8 cellular contexts compared by ENCODE assay signal in genomic region chr6:42746452-42747400, GRCh38. TPM values are rescaled to one million over a fixed set of nuclear protein-coding genes. Genes with fewer than 3 reads are reported as not detected.
DNase-seq lines count a peak whose midpoint lies in the region; ATAC-seq and TF ChIP-seq lines count a peak whose summit lies in the region.

No MANE protein-coding gene starts in this region.

- intact Hi-C loops in CD4-positive, alpha-beta T cell (cut with DNase I, micrococcal nuclease) = loop anchor here (1.0 to 10.0 kb wide), 6 partner anchors 20 to 133 kb away; partner anchors contain the start of genes RPL7L1 (in 2 of the 2) and BICRAL (in 1 of the 2)

- no peaks in the 10 kb centered on the region for H3K27me3 Mint-ChIP-seq in CD4-positive, alpha-beta T cell
- no peaks in the 10 kb centered on the region for H3K27me3 Mint-ChIP-seq in memory B cell

- peak; percentile 69 to 82 (median 78) for DNase-seq in CD4-positive, alpha-beta T cell
- DNase-seq in HL-60 (ENCODE audit: low read depth in 1 of 2, low spot score in 1 of 2) = peak; percentile 54 to 79
- peak; percentile 82 to 87 for DNase-seq in NOMO-1 (lab: John Stamatoyannopoulos, UW; ENCODE audit: unreplicated experiment in 2 of 2)
- peak; percentile 50 for DNase-seq in activated CD8-positive, alpha-beta memory T cell treated with anti-CD3 and anti-CD28 coated beads for 4 hours (ENCODE audit: low read depth in 2 of 2)
- peak; percentile 58 to 71 (median 70) for DNase-seq in effector memory CD4-positive, alpha-beta T cell
- DNase-seq in memory B cell (ENCODE audit: low spot score in 2 of 2) = peak; percentile 72 to 76
- DNase-seq in stimulated activated CD4-positive, alpha-beta T cell treated with anti-CD3 and anti-CD28 coated beads, TNF-alpha, amount 100 ng/mL, for 48 hours (ENCODE audit: low read depth in 3 of 3) = peak; percentile 58 to 82 (median 77)

- peaks cover 20% of the 10 kb centered on the region for H3K4me1 ChIP-seq in effector memory CD4-positive, alpha-beta T cell (ENCODE audit: control insufficient read depth, insufficient read depth, low read length, poor library complexity, severe bottlenecking)

- no peak for TF ChIP-seq CTCF in CD4-positive, alpha-beta T cell (IDR thresholded peaks at IDR 0.05)
- no peak for TF ChIP-seq CTCF in HL-60 (IDR thresholded peaks at IDR 0.05; ENCODE audit: insufficient read depth, low read length)

- H3K27me3 ChIP-seq in CD4-positive, alpha-beta T cell (ENCODE audit: control insufficient read depth, insufficient read depth, low read length) = no peaks in the 10 kb centered on the region
- no peaks in the 10 kb centered on the region for H3K27me3 ChIP-seq in HL-60 (ENCODE audit: insufficient read depth, poor library complexity, severe bottlenecking)
- H3K27me3 ChIP-seq in effector memory CD4-positive, alpha-beta T cell (replicated peaks; ENCODE audit: control insufficient read depth, insufficient read depth, low read length, poor library complexity, severe bottlenecking) = no peaks in the 10 kb centered on the region

- peak overlapping the region; percentile 76 for H3K4me3 ChIP-seq in HL-60 (replicated peaks; ENCODE audit: insufficient read depth, low read length)
- peak overlapping the region; percentile 63 for H3K4me3 ChIP-seq in effector memory CD4-positive, alpha-beta T cell (ENCODE audit: insufficient read depth, low read depth, low read length, poor library complexity, severe bottlenecking)

- H3K27ac ChIP-seq in CD4-positive, alpha-beta T cell (ENCODE audit: low read depth, low read length) = peak overlapping the region; percentile 83
- H3K27ac ChIP-seq in HL-60 (replicated peaks) = peak overlapping the region; percentile 98
- H3K27ac ChIP-seq in effector memory CD4-positive, alpha-beta T cell (ENCODE audit: insufficient read depth, low read length, poor library complexity, severe bottlenecking) = peak overlapping the region; percentile 86

- POLR2A ChIA-PET in CD4-positive, alpha-beta T cell (lab: Charles Lee) = interaction anchor here (0.5 to 13.7 kb wide), 44 partner anchors 9 to 1675 kb away, joined by 3 to 1427 read pairs (median 8); partner anchors contain the start of genes BICRAL, CNPY3, CUL7 and DNPH1

- CTCF ChIA-PET in CD4-positive, alpha-beta T cell (lab: Charles Lee) = interaction anchor here (0.7 to 4.4 kb wide), 8 partner anchors 8 to 133 kb away, joined by 3 to 23 read pairs (median 6); partner anchors contain the start of gene RPL7L1

- ATAC-seq in CD4-positive, alpha-beta T cell (ENCODE audit: poor library complexity) = peak; percentile 22
- ATAC-seq in GM19452 (IDR thresholded peaks at IDR 0.05; ENCODE audit: unreplicated experiment) (peak; percentile 43), memory B cell (ENCODE audit: low read depth) (peak; percentile 55)

- H3K36me3 Mint-ChIP-seq in CD4-positive, alpha-beta T cell (ENCODE audit: low read depth) = peaks cover 40% of the 10 kb centered on the region
- H3K36me3 Mint-ChIP-seq in memory B cell = peaks cover 8% of the 10 kb centered on the region

- H3K9me3 Mint-ChIP-seq in CD4-positive, alpha-beta T cell = peaks cover 8% of the 10 kb centered on the region
- no peaks in the 10 kb centered on the region for H3K9me3 Mint-ChIP-seq in memory B cell

- H3K9me3 ChIP-seq in CD4-positive, alpha-beta T cell (ENCODE audit: control insufficient read depth, low read length) = peaks cover 5% of the 10 kb centered on the region
- no peaks in the 10 kb centered on the region for H3K9me3 ChIP-seq in effector memory CD4-positive, alpha-beta T cell (ENCODE audit: control insufficient read depth, low read length)

- H3K36me3 ChIP-seq in effector memory CD4-positive, alpha-beta T cell (ENCODE audit: control insufficient read depth, insufficient read depth, low read length) = no peaks in the 10 kb centered on the region

- peaks cover 39% of the 10 kb centered on the region for H3K4me1 Mint-ChIP-seq in CD4-positive, alpha-beta T cell (ENCODE audit: low read depth)
- peaks cover 16% of the 10 kb centered on the region for H3K4me1 Mint-ChIP-seq in memory B cell

- H3K27ac Mint-ChIP-seq in CD4-positive, alpha-beta T cell = peak overlapping the region; percentile 96
- peak overlapping the region; percentile 95 for H3K27ac Mint-ChIP-seq in memory B cell

- peak overlapping the region; percentile 100 for H3K4me3 Mint-ChIP-seq in CD4-positive, alpha-beta T cell
- peak overlapping the region; percentile 100 for H3K4me3 Mint-ChIP-seq in memory B cell

RNA-seq across cellular contexts. Expression of gene TBCC, which starts 0.8 kb away (rescaled TPM):
- 10 to 100 TPM; 67.3 to 68.3 TPM for total RNA-seq in CD4-positive, alpha-beta T cell

RNA-seq across cellular contexts. Expression of gene PRPH2, which starts 24.3 kb away (rescaled TPM):
- under 1 TPM; 0.08 to 0.11 TPM for total RNA-seq in CD4-positive, alpha-beta T cell

RNA-seq across cellular contexts. Expression of gene BICRAL, which starts 35.1 kb away (rescaled TPM):
- 10 to 100 TPM; 15.0 to 15.8 TPM for total RNA-seq in CD4-positive, alpha-beta T cell

Comparison
In these comparisons a context has a peak if more than half of its experiments do, and no peak if none do; other contexts are left out.
1. Peak in every context shown above with its lines: DNase-seq, ATAC-seq, H3K4me3 ChIP-seq and H3K27ac ChIP-seq.